Comparison of ENCODE assay signal across 17 cellular contexts in genomic region chr10:78212786-78213175, GRCh38.
DNase-seq lines count a peak whose midpoint lies in the region; ATAC-seq, FAIRE-seq and TF ChIP-seq lines count a peak whose summit lies in the region.
"Had no signal": no experiment of that assay in that cellular context is flagged by ENCODE, and none has a peak within 500 bp of the region (broad histone marks: within the 10 kb centered on the region; RNA-seq: fewer than 3 reads in every experiment).

No MANE protein-coding gene starts in this region.

- peak overlapping the region; percentile 27; the same call in 1 of the 2 replicates for H2AFZ ChIP-seq in Loucy (ENCODE audit: low read length)

- H3K4me2 ChIP-seq in Loucy (ENCODE audit: low read depth, low read length, poor library complexity, severe bottlenecking) = peak overlapping the region; percentile 44

- H3K4me1 Mint-ChIP-seq in brain = peaks cover 98% of the 10 kb centered on the region

- H3K9me3 ChIP-seq in left ventricle myocardium inferior (replicated peaks) (no peaks in the 10 kb centered on the region), right cardiac atrium (ENCODE audit: control insufficient read depth, low read length) (no peaks in the 10 kb centered on the region), Loucy (ENCODE audit: insufficient read depth, low read depth, low read length) (no peaks in the 10 kb centered on the region), Peyer's patch (no peaks in the 10 kb centered on the region)

- H3K36me3 Mint-ChIP-seq in brain = no peaks in the 10 kb centered on the region
- H3K36me3 Mint-ChIP-seq: CD8-positive, alpha-beta T cell had no signal

- H3K36me3 ChIP-seq in left ventricle myocardium inferior (no peaks in the 10 kb centered on the region), Loucy (ENCODE audit: insufficient read depth, low read length) (no peaks in the 10 kb centered on the region), Peyer's patch (no peaks in the 10 kb centered on the region)

- peak overlapping the region; percentile 42 to 90 (median 87) for H3K27ac Mint-ChIP-seq in brain
- H3K27ac Mint-ChIP-seq: CD8-positive, alpha-beta T cell; IgD-negative memory B cell had no signal

- peak overlapping the region; percentile 57 for H3K9ac ChIP-seq in Loucy (ENCODE audit: low read depth, low read length, poor library complexity, severe bottlenecking)

- no peak for DNase-seq in left ventricle myocardium inferior
- no peak for DNase-seq in right cardiac atrium
- DNase-seq in urothelium cell line (ENCODE audit: low spot score) = no peak
- DNase-seq in Peyer's patch = no peak
- DNase-seq in HuH-7.5 (ENCODE audit: low spot score) = no peak
- no peak for DNase-seq in activated naive CD4-positive, alpha-beta T cell treated with Interleukin-2 at 50 U/mL for 16 hours
- DNase-seq: AML-193; CD8-positive, alpha-beta T cell; DND-41; GF-D8; NCI-H1105; NCI-H1694 treated with DMSO at 0.1 percent for 48 hours had no signal

- peak; percentile 20 for FAIRE-seq in urothelium cell line (lab: Jason Lieb, UNC)
- FAIRE-seq: GM19239 had no signal

- no peaks in the 10 kb centered on the region for H3K27me3 ChIP-seq in left ventricle myocardium inferior (ENCODE audit: low read depth)
- no peaks in the 10 kb centered on the region for H3K27me3 ChIP-seq in right cardiac atrium (ENCODE audit: control insufficient read depth, insufficient read depth)
- no peaks in the 10 kb centered on the region for H3K27me3 ChIP-seq in Loucy (ENCODE audit: insufficient read depth, low read length, poor library complexity, severe bottlenecking)
- no peaks in the 10 kb centered on the region for H3K27me3 ChIP-seq in Peyer's patch

- peaks cover 0 to 5% (median 0%) of the 10 kb centered on the region in 5 experiments for H3K9me3 Mint-ChIP-seq in brain
- H3K9me3 Mint-ChIP-seq: CD8-positive, alpha-beta T cell had no signal

- intact Hi-C loops in left ventricle myocardium inferior (cut with micrococcal nuclease) (no loop called here), right cardiac atrium (cut with DNase I) (loop anchor here in 2 of 4 donors (10.0 kb wide), 2 partner anchors 92 to 982 kb away; no protein-coding TSS in a partner anchor)

- H3K4me1 ChIP-seq in left ventricle myocardium inferior (peaks cover 47% of the 10 kb centered on the region), right cardiac atrium (ENCODE audit: control insufficient read depth, insufficient read depth, low read length) (peaks cover 12% of the 10 kb centered on the region), Loucy (ENCODE audit: insufficient read depth, low read length, poor library complexity, severe bottlenecking) (peaks cover 97% of the 10 kb centered on the region), Peyer's patch (peaks cover 0 to 11% (median 0%) of the 10 kb centered on the region in 4 donors)

- ATAC-seq in right cardiac atrium = no peak
- ATAC-seq: CD8-positive, alpha-beta T cell; Panc1 had no signal

- no peaks in the 10 kb centered on the region for H3F3A ChIP-seq in Loucy (ENCODE audit: low read depth)

- TF ChIP-seq POLR2A in Peyer's patch (IDR thresholded peaks at IDR 0.05) = no peak

- WGBS in right cardiac atrium = 86% methylated on average over 7 of the region's 7 CpGs

- H3K27ac ChIP-seq in left ventricle myocardium inferior (replicated peaks) (peak overlapping the region; percentile 50), right cardiac atrium (ENCODE audit: low read length) (no peak overlapping the region), Peyer's patch (no peak overlapping the region)

- H3K4me3 ChIP-seq in left ventricle myocardium inferior (no peak overlapping the region), right cardiac atrium (ENCODE audit: low read length) (no peak overlapping the region), Loucy (ENCODE audit: low read length, poor library complexity, severe bottlenecking) (no peak overlapping the region), Peyer's patch (no peak overlapping the region)

- H3K27me3 Mint-ChIP-seq in brain = peaks cover 10% of the 10 kb centered on the region

- no peaks in the 10 kb centered on the region for H3K79me2 ChIP-seq in Loucy (ENCODE audit: insufficient read depth, low read length)

- no peaks in the 10 kb centered on the region for H4K20me1 ChIP-seq in Loucy (ENCODE audit: insufficient read depth, low read length, poor library complexity, severe bottlenecking)

- TF ChIP-seq CTCF in left ventricle myocardium inferior (IDR thresholded peaks at IDR 0.05; ENCODE audit: borderline replicate concordance) = no peak
- TF ChIP-seq CTCF in Loucy (conservative IDR thresholded peaks at IDR 0.05; ENCODE audit: low read length) = no peak
- TF ChIP-seq CTCF in brain (conservative IDR thresholded peaks at IDR 0.05) = no peak
- TF ChIP-seq CTCF in Peyer's patch (IDR thresholded peaks at IDR 0.05) = no peak

- no peak overlapping the region for H3K4me3 Mint-ChIP-seq in brain
- H3K4me3 Mint-ChIP-seq: CD8-positive, alpha-beta T cell; IgD-negative memory B cell had no signal

- H3K9me2 ChIP-seq in Loucy (replicated peaks; ENCODE audit: low read depth, low read length) = no peaks in the 10 kb centered on the region
